ENCODE assay signal across 1 cellular context in genomic region chr2:111062417-111062816, GRCh38.
TF ChIP-seq lines count a peak whose summit lies in the region.

No MANE protein-coding gene starts in this region.

TF ChIP-seq in GM12878, 131 proteins besides CTCF, POLR2A, EP300 and RAD21 (continued from another document):
- TF ChIP-seq SMAD1 (IDR thresholded peaks at IDR 0.05; ENCODE audit: low read depth, partially characterized antibody) (peak; percentile 40), FOS (IDR thresholded peaks at IDR 0.05; ENCODE audit: borderline replicate concordance, extremely low read depth, insufficient read length) (no peak), GATAD2B (conservative IDR thresholded peaks at IDR 0.05; ENCODE audit: low read depth) (no peak), ELK1 (IDR thresholded peaks at IDR 0.05; ENCODE audit: low read depth, low read length) (no peak), LARP7 (IDR thresholded peaks at IDR 0.05) (no peak), MYB (IDR thresholded peaks at IDR 0.05; ENCODE audit: borderline replicate concordance, low read depth, low read length) (no peak), SIX5 (IDR thresholded peaks at IDR 0.05; ENCODE audit: low read depth, low read length, severe bottlenecking) (no peak)
- TF ChIP-seq, protein P1, sequence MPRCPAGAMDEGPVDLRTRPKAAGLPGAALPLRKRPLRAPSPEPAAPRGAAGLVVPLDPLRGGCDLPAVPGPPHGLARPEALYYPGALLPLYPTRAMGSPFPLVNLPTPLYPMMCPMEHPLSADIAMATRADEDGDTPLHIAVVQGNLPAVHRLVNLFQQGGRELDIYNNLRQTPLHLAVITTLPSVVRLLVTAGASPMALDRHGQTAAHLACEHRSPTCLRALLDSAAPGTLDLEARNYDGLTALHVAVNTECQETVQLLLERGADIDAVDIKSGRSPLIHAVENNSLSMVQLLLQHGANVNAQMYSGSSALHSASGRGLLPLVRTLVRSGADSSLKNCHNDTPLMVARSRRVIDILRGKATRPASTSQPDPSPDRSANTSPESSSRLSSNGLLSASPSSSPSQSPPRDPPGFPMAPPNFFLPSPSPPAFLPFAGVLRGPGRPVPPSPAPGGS (IDR thresholded peaks at IDR 0.05; ENCODE audit: borderline replicate concordance, insufficient read depth, low read depth, low read length, poor library complexity, severe bottlenecking): no peak
- TF ChIP-seq, protein P2, sequence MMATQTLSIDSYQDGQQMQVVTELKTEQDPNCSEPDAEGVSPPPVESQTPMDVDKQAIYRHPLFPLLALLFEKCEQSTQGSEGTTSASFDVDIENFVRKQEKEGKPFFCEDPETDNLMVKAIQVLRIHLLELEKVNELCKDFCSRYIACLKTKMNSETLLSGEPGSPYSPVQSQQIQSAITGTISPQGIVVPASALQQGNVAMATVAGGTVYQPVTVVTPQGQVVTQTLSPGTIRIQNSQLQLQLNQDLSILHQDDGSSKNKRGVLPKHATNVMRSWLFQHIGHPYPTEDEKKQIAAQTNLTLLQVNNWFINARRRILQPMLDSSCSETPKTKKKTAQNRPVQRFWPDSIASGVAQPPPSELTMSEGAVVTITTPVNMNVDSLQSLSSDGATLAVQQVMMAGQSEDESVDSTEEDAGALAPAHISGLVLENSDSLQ (IDR thresholded peaks at IDR 0.05): no peak
